Comparison of ENCODE assay signal across 8 cellular contexts in genomic region chr4:10106421-10107039, GRCh38. TPM values are rescaled to one million over a fixed set of nuclear protein-coding genes. Genes with fewer than 3 reads are reported as not detected.
DNase-seq lines count a peak whose midpoint lies in the region; ATAC-seq and TF ChIP-seq lines count a peak whose summit lies in the region.

No MANE protein-coding gene starts in this region.

- H3K9me3 ChIP-seq in CD4-positive, alpha-beta T cell (ENCODE audit: control insufficient read depth, low read length), result no peaks in the 10 kb centered on the region
- H3K9me3 ChIP-seq in MG63 (no peaks in the 10 kb centered on the region), stomach smooth muscle (ENCODE audit: control insufficient read depth in 2 of 2, low read length in 2 of 2) (no peaks in the 10 kb centered on the region)

- H3K4me3 Mint-ChIP-seq in CD4-positive, alpha-beta T cell, result peak overlapping the region; percentile 74
- peak overlapping the region; percentile 77 for H3K4me3 Mint-ChIP-seq in natural killer cell treated with Interleukin-12 subunit alpha and Interleukin-12 subunit beta and Interleukin-15 and Interleukin-18, amount 100 ng/mL, for 72 hours

- H3K4me1 ChIP-seq in stomach smooth muscle (ENCODE audit: control insufficient read depth, insufficient read depth, low read length), result peaks cover 96% of the 10 kb centered on the region

- CTCF ChIA-PET in CD4-positive, alpha-beta T cell (lab: Charles Lee), result interaction anchor here (1.0 to 1.7 kb wide), 3 partner anchors 10 to 87 kb away, joined by 3 to 8 read pairs (median 5); no protein-coding TSS in a partner anchor

- peak in 9 of 10 experiments; percentile 47 to 68 (median 62) for DNase-seq in CD4-positive, alpha-beta T cell
- DNase-seq in MG63 (peak; percentile 90), epithelial cell of prostate (ENCODE audit: low read depth, low spot score) (peak; percentile 91), germinal center (ENCODE audit: low spot score) (no peak)
- peak; percentile 81 for DNase-seq in activated CD8-positive, alpha-beta memory T cell treated with anti-CD3 and anti-CD28 coated beads, Interleukin-2, amount 50 U/mL, for 48 hours
- DNase-seq in natural killer cell treated with Interleukin-12 subunit alpha and Interleukin-12 subunit beta and Interleukin-15 and Interleukin-18, amount 100 ng/mL, for 72 hours (ENCODE audit: low spot score), result peak; percentile 83

- H3K27ac ChIP-seq in CD4-positive, alpha-beta T cell (ENCODE audit: low read depth, low read length), result peak overlapping the region; percentile 74
- H3K27ac ChIP-seq in epithelial cell of prostate (peak overlapping the region; percentile 64), stomach smooth muscle (ENCODE audit: low read length) (peak overlapping the region; percentile 64)

- H3K27ac Mint-ChIP-seq in CD4-positive, alpha-beta T cell, result peak overlapping the region; percentile 99
- H3K27ac Mint-ChIP-seq in natural killer cell treated with Interleukin-12 subunit alpha and Interleukin-12 subunit beta and Interleukin-15 and Interleukin-18, amount 100 ng/mL, for 72 hours, result peak overlapping the region; percentile 94 to 95

- peak overlapping the region; percentile 36 to 56 for H3K9ac ChIP-seq in stomach smooth muscle (ENCODE audit: low read length in 2 of 2)

- ATAC-seq in CD4-positive, alpha-beta T cell (ENCODE audit: poor library complexity), result peak; percentile 78
- ATAC-seq in natural killer cell treated with Interleukin-12 subunit alpha and Interleukin-12 subunit beta and Interleukin-15 and Interleukin-18, amount 100 ng/mL, for 72 hours, result peak; percentile 94 to 96
- ATAC-seq in HG02840 (IDR thresholded peaks at IDR 0.05; ENCODE audit: low FRiP score, unreplicated experiment), result no peak

- H3K4me1 Mint-ChIP-seq in CD4-positive, alpha-beta T cell (ENCODE audit: low read depth), result peaks cover 100% of the 10 kb centered on the region
- peaks cover 89 to 91% of the 10 kb centered on the region in 2 donors for H3K4me1 Mint-ChIP-seq in natural killer cell treated with Interleukin-12 subunit alpha and Interleukin-12 subunit beta and Interleukin-15 and Interleukin-18, amount 100 ng/mL, for 72 hours (ENCODE audit: low read depth in 2 of 2)

- H3K36me3 ChIP-seq in MG63 (peaks cover 54% of the 10 kb centered on the region), stomach smooth muscle (ENCODE audit: control insufficient read depth in 2 of 2, insufficient read depth in 2 of 2, low read length in 2 of 2) (peaks cover 21 to 24% of the 10 kb centered on the region in 2 donors)

- H3K27me3 ChIP-seq in CD4-positive, alpha-beta T cell (ENCODE audit: control insufficient read depth, insufficient read depth, low read length), result no peaks in the 10 kb centered on the region
- H3K27me3 ChIP-seq in MG63, result no peaks in the 10 kb centered on the region
- H3K27me3 ChIP-seq in stomach smooth muscle (ENCODE audit: control insufficient read depth in 1 of 2, insufficient read depth in 2 of 2, low read length in 2 of 2), result no peaks in the 10 kb centered on the region

- peaks cover 99% of the 10 kb centered on the region for H3K36me3 Mint-ChIP-seq in CD4-positive, alpha-beta T cell (ENCODE audit: low read depth)
- H3K36me3 Mint-ChIP-seq in natural killer cell treated with Interleukin-12 subunit alpha and Interleukin-12 subunit beta and Interleukin-15 and Interleukin-18, amount 100 ng/mL, for 72 hours, result peaks cover 23% of the 10 kb centered on the region

- H3K9me3 Mint-ChIP-seq in CD4-positive, alpha-beta T cell, result no peaks in the 10 kb centered on the region
- H3K9me3 Mint-ChIP-seq in natural killer cell treated with Interleukin-12 subunit alpha and Interleukin-12 subunit beta and Interleukin-15 and Interleukin-18, amount 100 ng/mL, for 72 hours, result no peaks in the 10 kb centered on the region

- peak overlapping the region; percentile 26 for H3K4me3 ChIP-seq in MG63
- peak overlapping the region; percentile 34 to 61 for H3K4me3 ChIP-seq in stomach smooth muscle (ENCODE audit: low read length in 2 of 2)

- POLR2A ChIA-PET in CD4-positive, alpha-beta T cell (lab: Charles Lee), result interaction anchor here (0.6 to 9.0 kb wide), 4 partner anchors 9 to 47 kb away, joined by 4 to 61 read pairs (median 31); partner anchors contain the start of gene WDR1

- H3K27me3 Mint-ChIP-seq in CD4-positive, alpha-beta T cell, result no peaks in the 10 kb centered on the region
- no peaks in the 10 kb centered on the region for H3K27me3 Mint-ChIP-seq in natural killer cell treated with Interleukin-12 subunit alpha and Interleukin-12 subunit beta and Interleukin-15 and Interleukin-18, amount 100 ng/mL, for 72 hours

- TF ChIP-seq CTCF in CD4-positive, alpha-beta T cell (IDR thresholded peaks at IDR 0.05), result no peak

- intact Hi-C loops in CD4-positive, alpha-beta T cell (cut with DNase I, micrococcal nuclease), result loop anchor here in 1 of 2 experiments (1.0 kb wide), 1 partner anchor 10 kb away; no protein-coding TSS in a partner anchor

RNA-seq across cellular contexts. Expression of gene WDR1, which starts 10.1 kb away (rescaled TPM):
- total RNA-seq in CD4-positive, alpha-beta T cell, result 100 to 1,000 TPM; 197 to 198 TPM
- total RNA-seq in MG63 (2014; rRNA removed; shearing (Covaris generic); ENCODE audit: low replicate concordance), result 181 and 237 TPM in 2 replicates
- total RNA-seq in natural killer cell treated with Interleukin-12 subunit alpha and Interleukin-12 subunit beta and Interleukin-15 and Interleukin-18, amount 100 ng/mL, for 72 hours, result 100 to 1,000 TPM; 550 to 559 TPM
